8 cellular contexts compared by ENCODE assay signal in the genomic region with DNA sequence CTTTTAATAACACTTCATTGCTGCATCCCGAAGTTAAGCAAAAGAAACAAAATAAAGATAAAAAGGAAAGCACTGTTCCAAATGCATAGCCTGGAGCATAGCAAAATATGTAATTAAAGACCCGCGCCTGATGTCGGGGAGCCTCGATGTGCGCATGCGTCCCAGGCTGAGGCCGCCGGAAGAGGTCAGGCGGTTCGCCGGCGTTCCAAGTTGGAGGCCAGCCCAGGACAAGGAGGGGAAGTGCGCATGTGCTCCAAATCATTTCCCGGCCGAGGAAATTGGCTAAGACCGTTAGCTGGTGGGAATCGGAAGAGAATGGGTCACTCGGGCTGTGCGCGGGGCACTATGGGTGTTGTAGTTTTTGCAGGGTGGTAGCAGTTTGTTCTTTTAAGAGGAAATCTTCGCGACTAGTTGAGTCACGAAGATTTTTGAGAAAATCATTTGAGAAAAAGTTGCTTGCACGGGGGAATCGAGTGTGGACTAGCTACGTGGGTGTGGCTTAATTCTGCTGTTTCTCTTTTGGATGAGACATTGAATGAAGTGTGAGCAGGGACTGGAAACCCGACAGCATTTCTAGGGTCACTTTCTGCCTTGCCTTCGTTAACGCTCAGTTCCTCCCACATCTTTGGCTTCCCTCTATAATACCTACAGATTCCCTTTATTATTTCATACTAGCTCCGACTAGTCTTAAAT. TPM values are rescaled to one million over a fixed set of nuclear protein-coding genes. Genes with fewer than 3 reads are reported as not detected.
DNase-seq lines count a peak whose midpoint lies in the region; ATAC-seq and TF ChIP-seq lines count a peak whose summit lies in the region.

No MANE protein-coding gene starts in this region.

- H3K4me1 ChIP-seq in RWPE2 (ENCODE audit: insufficient read depth, poor library complexity, severe bottlenecking): peaks cover 56% of the 10 kb centered on the region
- peaks cover 9 to 12% of the 10 kb centered on the region in 2 donors for H3K4me1 ChIP-seq in naive thymus-derived CD4-positive, alpha-beta T cell (ENCODE audit: control insufficient read depth in 2 of 2, insufficient read depth in 2 of 2, low read length in 2 of 2)

- no peaks in the 10 kb centered on the region for H3K36me3 ChIP-seq in RWPE2 (ENCODE audit: low read depth)
- peaks cover 0 to 4% (median 0%) of the 10 kb centered on the region in 3 experiments for H3K36me3 ChIP-seq in naive thymus-derived CD4-positive, alpha-beta T cell (ENCODE audit: control insufficient read depth in 2 of 3, insufficient read depth in 3 of 3, low read length in 3 of 3)

- peak overlapping the region; percentile 83 to 97 (median 90) for H3K27ac Mint-ChIP-seq in naive thymus-derived CD4-positive, alpha-beta T cell

- peak overlapping the region; percentile 86 to 99 (median 96) for H3K4me3 Mint-ChIP-seq in naive thymus-derived CD4-positive, alpha-beta T cell

- H3K9me3 ChIP-seq in RWPE2 (ENCODE audit: severe bottlenecking): no peaks in the 10 kb centered on the region
- H3K9me3 ChIP-seq in naive thymus-derived CD4-positive, alpha-beta T cell (ENCODE audit: control insufficient read depth in 2 of 3, low read length in 3 of 3): no peaks in the 10 kb centered on the region

- H3K27me3 Mint-ChIP-seq in naive thymus-derived CD4-positive, alpha-beta T cell: peaks cover 0 to 5% (median 2%) of the 10 kb centered on the region in 5 donors

- intact Hi-C loops in naive thymus-derived CD4-positive, alpha-beta T cell (cut with micrococcal nuclease): loop anchor here in 1 of 2 donors (1.0 kb wide), 1 partner anchor 24 kb away; no protein-coding TSS in a partner anchor

- H3K4me3 ChIP-seq in RWPE2 (ENCODE audit: severe bottlenecking) (peak overlapping the region; percentile 17), fibroblast of mammary gland (ENCODE audit: control insufficient read depth, low read depth, low read length) (peak overlapping the region; percentile 42)
- peak overlapping the region; percentile 72 for H3K4me3 ChIP-seq in naive thymus-derived CD4-positive, alpha-beta T cell (ENCODE audit: low read length)

- CTCF ChIA-PET in naive thymus-derived CD4-positive, alpha-beta T cell (lab: Charles Lee): interaction anchor here (0.9 kb wide), 1 partner anchor 54 kb away, joined by 3 read pairs; no protein-coding TSS in a partner anchor

- POLR2A ChIA-PET in naive thymus-derived CD4-positive, alpha-beta T cell (lab: Charles Lee): no interaction called here

- ATAC-seq in GM18498 (IDR thresholded peaks at IDR 0.05; ENCODE audit: unreplicated experiment) (peak; percentile 48), RWPE2 (ENCODE audit: low read depth) (peak; percentile 64), GM21423 (IDR thresholded peaks at IDR 0.05; ENCODE audit: unreplicated experiment) (no peak)
- peak; percentile 80 for ATAC-seq in naive thymus-derived CD4-positive, alpha-beta T cell

- peaks cover 23 to 37% (median 31%) of the 10 kb centered on the region in 7 donors for H3K4me1 Mint-ChIP-seq in naive thymus-derived CD4-positive, alpha-beta T cell

- peak overlapping the region; percentile 97 for H3K27ac ChIP-seq in RWPE2 (ENCODE audit: poor library complexity, severe bottlenecking)
- H3K27ac ChIP-seq in naive thymus-derived CD4-positive, alpha-beta T cell (ENCODE audit: low read depth, low read length): peak overlapping the region; percentile 68

- peaks cover 0 to 4% (median 0%) of the 10 kb centered on the region in 5 donors for H3K36me3 Mint-ChIP-seq in naive thymus-derived CD4-positive, alpha-beta T cell

- DNase-seq in HUDEP-2 (lab: John Stamatoyannopoulos, UW; ENCODE audit: unreplicated experiment in 76 of 76) (peak in 75 of 76 experiments; percentile 15 to 95 (median 88)), RWPE2 (ENCODE audit: low spot score) (peak; percentile 92), fibroblast of mammary gland (ENCODE audit: low read depth) (peak; percentile 97)
- peak; percentile 52 for DNase-seq in activated T-helper 9 cell treated with anti-CD3 and anti-CD28 coated beads, Interleukin-2, amount 50 U/mL, for 16 hours (ENCODE audit: low read depth)
- DNase-seq in naive thymus-derived CD4-positive, alpha-beta T cell: peak; percentile 41 to 73 (median 65)
- peak; percentile 26 to 56 for DNase-seq in stimulated activated CD8-positive, alpha-beta memory T cell treated with anti-CD3 and anti-CD28 coated beads, Interleukin-7, amount 100 ng/mL, for 4 hours (ENCODE audit: low read depth in 2 of 2)

- H3K27me3 ChIP-seq in RWPE2 (ENCODE audit: insufficient read depth, poor library complexity, severe bottlenecking): no peaks in the 10 kb centered on the region
- H3K27me3 ChIP-seq in naive thymus-derived CD4-positive, alpha-beta T cell (ENCODE audit: control insufficient read depth in 2 of 2, insufficient read depth in 2 of 2, low read length in 2 of 2): no peaks in the 10 kb centered on the region

- TF ChIP-seq CTCF in RWPE2 (IDR thresholded peaks at IDR 0.05; ENCODE audit: poor library complexity, severe bottlenecking) (no peak), fibroblast of mammary gland (conservative IDR thresholded peaks at IDR 0.05; ENCODE audit: control insufficient read depth, insufficient read depth, low read depth, low read length) (no peak)

- peaks cover 0 to 10% (median 0%) of the 10 kb centered on the region in 11 donors for H3K9me3 Mint-ChIP-seq in naive thymus-derived CD4-positive, alpha-beta T cell

RNA-seq across cellular contexts. Expression of gene CD1D, which starts 31.0 kb away (rescaled TPM):
- 10 to 100 TPM in 1 of 5 experiments, 1 to 10 TPM in 1, under 1 TPM in 1, not detected in 2; 0.16 to 13.2 (median 1.7) TPM for total RNA-seq in naive thymus-derived CD4-positive, alpha-beta T cell
- under 1 TPM in 1 of 2 donors, not detected in 1; 0.09 TPM for polyA plus RNA-seq in naive thymus-derived CD4-positive, alpha-beta T cell

Comparison
In these comparisons a context has a peak if more than half of its experiments do, and no peak if none do; other contexts are left out.
1. DNase-seq: peak in every context shown above with its lines; median percentile 97 in fibroblast of mammary gland; 92 in RWPE2; 88 in HUDEP-2; 65 in naive thymus-derived CD4-positive, alpha-beta T cell; 52 in activated T-helper 9 cell treated with anti-CD3 and anti-CD28 coated beads, Interleukin-2, amount 50 U/mL, for 16 hours; 41 in stimulated activated CD8-positive, alpha-beta memory T cell treated with anti-CD3 and anti-CD28 coated beads, Interleukin-7, amount 100 ng/mL, for 4 hours.
2. H3K4me3 ChIP-seq: peak in every context shown above with its lines; median percentile 72 in naive thymus-derived CD4-positive, alpha-beta T cell; 42 in fibroblast of mammary gland; 17 in RWPE2.